ENCODE assay signal across 9 cellular contexts in genomic region chr3:173584834-173585831, GRCh38.
A peak's percentile ranks its signal among the peaks of the same experiment; 100 is the strongest.
DNase-seq lines count a peak whose midpoint lies in the region; ATAC-seq and TF ChIP-seq lines count a peak whose summit lies in the region.
"Had no signal": no experiment of that assay in that cellular context is flagged by ENCODE, and none has a peak within 500 bp of the region (broad histone marks: within the 10 kb centered on the region; RNA-seq: fewer than 3 reads in every experiment).

No MANE protein-coding gene starts in this region.

- no peaks in the 10 kb centered on the region for H3K4me1 ChIP-seq in Peyer's patch

- ATAC-seq in HG03354 (IDR thresholded peaks at IDR 0.05; ENCODE audit: poor library complexity, severe bottlenecking, unreplicated experiment) = no peak
- no peak for ATAC-seq in effector memory CD8-positive, alpha-beta T cell (replicated peaks)
- ATAC-seq in GM21381 (IDR thresholded peaks at IDR 0.05; ENCODE audit: unreplicated experiment) = no peak
- ATAC-seq in HG02759 (IDR thresholded peaks at IDR 0.05; ENCODE audit: unreplicated experiment) = no peak

- no peaks in the 10 kb centered on the region for H4K20me1 ChIP-seq in neural cell (ENCODE audit: insufficient read depth)

- TF ChIP-seq CTCF in Peyer's patch (IDR thresholded peaks at IDR 0.05) (no peak), foreskin fibroblast (IDR thresholded peaks at IDR 0.05; ENCODE audit: low read depth, low read length) (no peak), neural cell (IDR thresholded peaks at IDR 0.05; ENCODE audit: poor library complexity, severe bottlenecking) (no peak)

- H3K9me3 ChIP-seq in Peyer's patch (no peaks in the 10 kb centered on the region), neural cell (ENCODE audit: low read length) (no peaks in the 10 kb centered on the region)

- H3K4me3 ChIP-seq in Peyer's patch (peak overlapping the region in 3 of 4 donors; percentile 3 to 31 (median 29)), foreskin fibroblast (ENCODE audit: low read depth in 1 of 2, low read length in 2 of 2) (peak overlapping the region; percentile 65 to 77), neural cell (ENCODE audit: low read length) (peak overlapping the region; percentile 69)

- TF ChIP-seq RAD21 in neural cell (conservative IDR thresholded peaks at IDR 0.05) = peak; percentile 33

- H2AFZ ChIP-seq in neural cell (ENCODE audit: low read depth, low read length) = no peak overlapping the region

- TF ChIP-seq POLR2A in Peyer's patch (IDR thresholded peaks at IDR 0.05) = no peak

- H3F3A ChIP-seq in neural cell (ENCODE audit: insufficient read depth, low read length, poor library complexity, severe bottlenecking) = no peaks in the 10 kb centered on the region

- H3K36me3 Mint-ChIP-seq in effector memory CD8-positive, alpha-beta T cell (ENCODE audit: insufficient read depth) = no peaks in the 10 kb centered on the region
- H3K36me3 Mint-ChIP-seq: memory B cell had no signal

- H3K9me2 ChIP-seq in neural cell (ENCODE audit: insufficient read depth, low read length) = no peaks in the 10 kb centered on the region

- peaks cover 1 to 8% of the 10 kb centered on the region in 2 donors for H3K9me3 Mint-ChIP-seq in effector memory CD8-positive, alpha-beta T cell
- H3K9me3 Mint-ChIP-seq: memory B cell had no signal

- no peak overlapping the region for H3K27ac ChIP-seq in Peyer's patch
- no peak overlapping the region for H3K27ac ChIP-seq in neural cell (ENCODE audit: low read length)

- no peak overlapping the region for H3K27ac Mint-ChIP-seq in effector memory CD8-positive, alpha-beta T cell
- H3K27ac Mint-ChIP-seq: memory B cell had no signal

- peak overlapping the region; percentile 51 for H3K9ac ChIP-seq in neural cell (ENCODE audit: low read length)

- H3K4me2 ChIP-seq in neural cell (ENCODE audit: low read length) = peak overlapping the region; percentile 46

- H3K27me3 ChIP-seq in Peyer's patch = no peaks in the 10 kb centered on the region
- peaks cover 11% of the 10 kb centered on the region for H3K27me3 ChIP-seq in neural cell (ENCODE audit: insufficient read depth, low read depth, low read length)

- DNase-seq in G401 (ENCODE audit: low spot score) (peak; percentile 83), Peyer's patch (peak in 1 of 3 donors; percentile 41), foreskin fibroblast (peak; percentile 37 to 73)
- no peak for DNase-seq in effector memory CD8-positive, alpha-beta T cell

- no peak overlapping the region for H3K4me3 Mint-ChIP-seq in effector memory CD8-positive, alpha-beta T cell
- H3K4me3 Mint-ChIP-seq: memory B cell had no signal

- H3K36me3 ChIP-seq in Peyer's patch (no peaks in the 10 kb centered on the region), neural cell (ENCODE audit: insufficient read depth, low read length) (no peaks in the 10 kb centered on the region)

- TF ChIP-seq EP300 in neural cell (conservative IDR thresholded peaks at IDR 0.05; ENCODE audit: poor library complexity, severe bottlenecking) = no peak

- peaks cover 0 to 17% of the 10 kb centered on the region in 2 donors for H3K27me3 Mint-ChIP-seq in effector memory CD8-positive, alpha-beta T cell

- H3K79me2 ChIP-seq in neural cell (replicated peaks; ENCODE audit: insufficient read depth, low read length) = peaks cover 3% of the 10 kb centered on the region

- in situ Hi-C loops in G401 (cut with HindIII; ENCODE audit: low sequenced_read_pairs) = no loop called here

- no peaks in the 10 kb centered on the region for H3K4me1 Mint-ChIP-seq in effector memory CD8-positive, alpha-beta T cell (ENCODE audit: low read depth in 2 of 2)
- H3K4me1 Mint-ChIP-seq: memory B cell had no signal

TF ChIP-seq in neural cell, 6 proteins besides CTCF, POLR2A, EP300 and RAD21:
- no peak for TF ChIP-seq SMC3 (conservative IDR thresholded peaks at IDR 0.05; ENCODE audit: poor library complexity)
- TF ChIP-seq MXI1 (conservative IDR thresholded peaks at IDR 0.05; ENCODE audit: poor library complexity, severe bottlenecking) = peak; percentile 56
- peak; percentile 83 for TF ChIP-seq REST (IDR thresholded peaks at IDR 0.05; ENCODE audit: borderline replicate concordance)
- TF ChIP-seq EZH2 (IDR thresholded peaks at IDR 0.05; ENCODE audit: borderline replicate concordance, insufficient read depth, low read length, poor library complexity, severe bottlenecking) = no peak
- TF ChIP-seq POLR2AphosphoS5 (IDR thresholded peaks at IDR 0.05) = peak; percentile 29
- no peak for TF ChIP-seq TAF1 (IDR thresholded peaks at IDR 0.05; ENCODE audit: low read depth)
TF ChIP-seq in neural cell: peak in this region for 3.

Comparison
In these comparisons a context has a peak if more than half of its experiments do, and no peak if none do; other contexts are left out.
1. DNase-seq: peak in G401 (single experiment) and foreskin fibroblast (2 of 2); none in effector memory CD8-positive, alpha-beta T cell (0 of 3).
2. Peak in every context shown above with its lines, with median percentiles within 50 percentile points of each other: H3K4me3 ChIP-seq.